ENCODE assay signal across 8 cellular contexts in genomic region chr11:12235549-12235944, GRCh38.
DNase-seq lines count a peak whose midpoint lies in the region; ATAC-seq and TF ChIP-seq lines count a peak whose summit lies in the region.

No MANE protein-coding gene starts in this region.

- peaks cover 6% of the 10 kb centered on the region for H3K27me3 Mint-ChIP-seq in GM23338 (ENCODE audit: insufficient read depth, low read depth, poor library complexity)
- H3K27me3 Mint-ChIP-seq in activated CD8-positive, alpha-beta T cell treated with anti-CD3 and anti-CD28 coated beads, Interleukin-2, amount 10 ng/mL, durations not matched to agents 7 days and 5 days (ENCODE audit: low read depth), result no peaks in the 10 kb centered on the region

- H3K4me2 ChIP-seq in GM23338, result no peak overlapping the region

- ATAC-seq in GM23338 (peak; percentile 67), left colon (peak; percentile 11), GM19328 (IDR thresholded peaks at IDR 0.05; ENCODE audit: unreplicated experiment) (no peak)
- ATAC-seq in activated CD8-positive, alpha-beta T cell treated with anti-CD3 and anti-CD28 coated beads, Interleukin-2, amount 10 ng/mL, durations not matched to agents 7 days and 5 days, result peak; percentile 16

- H2AFZ ChIP-seq in GM23338, result no peak overlapping the region

- no peaks in the 10 kb centered on the region for H3F3A ChIP-seq in GM23338 (replicated peaks; ENCODE audit: low read depth)

- H3K4me3 Mint-ChIP-seq in GM23338, result no peak overlapping the region
- H3K4me3 Mint-ChIP-seq in activated CD8-positive, alpha-beta T cell treated with anti-CD3 and anti-CD28 coated beads, Interleukin-2, amount 10 ng/mL, durations not matched to agents 7 days and 5 days, result peak overlapping the region; percentile 32

- H3K4me1 Mint-ChIP-seq in GM23338, result no peaks in the 10 kb centered on the region
- H3K4me1 Mint-ChIP-seq in activated CD8-positive, alpha-beta T cell treated with anti-CD3 and anti-CD28 coated beads, Interleukin-2, amount 10 ng/mL, durations not matched to agents 7 days and 5 days (ENCODE audit: low read depth), result peaks cover 30% of the 10 kb centered on the region

- POLR2A ChIA-PET in activated CD8-positive, alpha-beta T cell treated with anti-CD3 and anti-CD28 coated beads, Interleukin-2, amount 10 ng/mL, durations not matched to agents 7 days and 5 days (lab: Charles Lee), result interaction anchor here (1.0 to 2.6 kb wide), 6 partner anchors 11 to 149 kb away, joined by 3 to 21 read pairs (median 6); partner anchors contain the start of gene MICAL2

- no peaks in the 10 kb centered on the region for H3K9me2 ChIP-seq in GM23338 (ENCODE audit: insufficient read depth)

- no peaks in the 10 kb centered on the region for H3K36me3 ChIP-seq in GM23338 (ENCODE audit: insufficient read depth)

- no peak for TF ChIP-seq CTCF in C4-2B (conservative IDR thresholded peaks at IDR 0.05)
- TF ChIP-seq CTCF in GM23338 (conservative IDR thresholded peaks at IDR 0.05; ENCODE audit: low read depth in 2 of 2), result peak in 1 of 2 experiments; percentile 52; a peak in 2 of 4 replicates

- H3K79me2 ChIP-seq in GM23338 (replicated peaks; ENCODE audit: insufficient read depth), result no peaks in the 10 kb centered on the region

- H3K27ac Mint-ChIP-seq in GM23338, result no peak overlapping the region
- H3K27ac Mint-ChIP-seq in activated CD8-positive, alpha-beta T cell treated with anti-CD3 and anti-CD28 coated beads, Interleukin-2, amount 10 ng/mL, durations not matched to agents 7 days and 5 days, result peak overlapping the region; percentile 89

- intact Hi-C loops in left colon (cut with DNase I, micrococcal nuclease), result no loop called here

- CTCF ChIA-PET in activated CD8-positive, alpha-beta T cell treated with anti-CD3 and anti-CD28 coated beads, Interleukin-2, amount 10 ng/mL, durations not matched to agents 7 days and 5 days (lab: Charles Lee), result interaction anchor here (0.6 to 6.3 kb wide), 48 partner anchors 10 to 390 kb away, joined by 3 to 96 read pairs (median 5); no protein-coding TSS in a partner anchor

- H3K4me3 ChIP-seq in GM23338, result no peak overlapping the region

- no peaks in the 10 kb centered on the region for H3K27me3 ChIP-seq in GM23338 (ENCODE audit: insufficient read depth)

- DNase-seq in GM23338 (ENCODE audit: low spot score), result no peak
- peak; percentile 24 for DNase-seq in activated CD8-positive, alpha-beta T cell treated with anti-CD3 and anti-CD28 coated beads, Interleukin-2, amount 10 ng/mL, durations not matched to agents 7 days and 5 days
- no peak for DNase-seq in left colon
- no peak for DNase-seq in NCI-H446 treated with DMSO at 0.1 percent for 48 hours (lab: John Stamatoyannopoulos, UW)
- no peak for DNase-seq in stimulated activated CD4-positive, alpha-beta T cell treated with anti-CD3 and anti-CD28 coated beads, Interleukin-4, amount 100 ng/mL, for 1 hour
- DNase-seq in COR-L47 (lab: John Stamatoyannopoulos, UW), result no peak

- no peaks in the 10 kb centered on the region for H4K20me1 ChIP-seq in GM23338 (replicated peaks; ENCODE audit: insufficient read depth)

- H3K4me1 ChIP-seq in GM23338 (ENCODE audit: insufficient read depth), result no peaks in the 10 kb centered on the region

- H3K36me3 Mint-ChIP-seq in GM23338 (ENCODE audit: low read depth), result no peaks in the 10 kb centered on the region
- peaks cover 39% of the 10 kb centered on the region for H3K36me3 Mint-ChIP-seq in activated CD8-positive, alpha-beta T cell treated with anti-CD3 and anti-CD28 coated beads, Interleukin-2, amount 10 ng/mL, durations not matched to agents 7 days and 5 days (ENCODE audit: low read depth)

- H3K9me3 Mint-ChIP-seq in GM23338, result no peaks in the 10 kb centered on the region
- H3K9me3 Mint-ChIP-seq in activated CD8-positive, alpha-beta T cell treated with anti-CD3 and anti-CD28 coated beads, Interleukin-2, amount 10 ng/mL, durations not matched to agents 7 days and 5 days (ENCODE audit: insufficient read depth), result no peaks in the 10 kb centered on the region

- H3K27ac ChIP-seq in C4-2B, result peak overlapping the region; percentile 95
- no peak overlapping the region for H3K27ac ChIP-seq in GM23338 (ENCODE audit: low read depth)

TF ChIP-seq in GM23338, 12 proteins besides CTCF, POLR2A, EP300 and RAD21 (continues in another document):
- no peak for TF ChIP-seq REST (IDR thresholded peaks at IDR 0.05; ENCODE audit: unreplicated experiment)
- no peak for TF ChIP-seq EZH2phosphoT487 (IDR thresholded peaks at IDR 0.05; ENCODE audit: unreplicated experiment)
- no peak for TF ChIP-seq ETS1 (IDR thresholded peaks at IDR 0.05)
- TF ChIP-seq STAT1 (IDR thresholded peaks at IDR 0.05; ENCODE audit: unreplicated experiment), result no peak
- no peak for TF ChIP-seq CREB1 (CRISPR knock-in tag; IDR thresholded peaks at IDR 0.05; ENCODE audit: low read depth)
- no peak for TF ChIP-seq POLR2AphosphoS5 (IDR thresholded peaks at IDR 0.05; ENCODE audit: low read depth)
- TF ChIP-seq ZNF114 (CRISPR knock-in tag; IDR thresholded peaks at IDR 0.05), result no peak
- TF ChIP-seq JUNB (IDR thresholded peaks at IDR 0.05; ENCODE audit: unreplicated experiment), result no peak
- no peak for TF ChIP-seq EZH2 (IDR thresholded peaks at IDR 0.05; ENCODE audit: low read depth, unreplicated experiment)
- TF ChIP-seq NANOG (IDR thresholded peaks at IDR 0.05; ENCODE audit: borderline replicate concordance), result no peak
